7 cellular contexts compared by ENCODE assay signal in genomic region chrX:154486396-154487207, GRCh38. TPM values are rescaled to one million over a fixed set of nuclear protein-coding genes. Genes with fewer than 3 reads are reported as not detected.
DNase-seq lines count a peak whose midpoint lies in the region; ATAC-seq and TF ChIP-seq lines count a peak whose summit lies in the region.

Gene UBL4A (minus strand): TSS chrX:154486615. CDS start chrX:154486584, 31 bp downstream.

- H3K4me3 ChIP-seq in iPS-15b (ENCODE audit: low read depth, low read length): peak within 1 kb of the TSS; percentile 53
- peak within 1 kb of the TSS; percentile 47 for H3K4me3 ChIP-seq in skeletal muscle cell (ENCODE audit: low read depth, low read length)

- peak within 1 kb of the TSS; percentile 78 to 85 (median 79) for H3K4me3 Mint-ChIP-seq in brain

- ATAC-seq in GM18520 (IDR thresholded peaks at IDR 0.05; ENCODE audit: unreplicated experiment): peak; percentile 26
- ATAC-seq in GM21528 (IDR thresholded peaks at IDR 0.05; ENCODE audit: low FRiP score, unreplicated experiment): no peak

- H3K9ac ChIP-seq in iPS-15b (ENCODE audit: low read depth, low read length): no peak within 1 kb of the TSS

- H3K36me3 Mint-ChIP-seq in brain: peaks cover 6% of the 10 kb centered on the region

- DNase-seq in Kasumi-1 (lab: John Stamatoyannopoulos, UW): peak; percentile 24 to 26
- peak; percentile 47 for DNase-seq in T-helper 9 cell
- DNase-seq in skeletal muscle cell (ENCODE audit: low read depth): peak; percentile 4

- H3K4me1 ChIP-seq in iPS-15b (ENCODE audit: control insufficient read depth, insufficient read depth, low read length): peaks cover 4% of the 10 kb centered on the region

- H3K9me3 Mint-ChIP-seq in brain: peaks cover 0 to 46% (median 13%) of the 10 kb centered on the region in 5 experiments

- peak within 1 kb of the TSS in 3 of 5 experiments; percentile 70 to 83 (median 83) for H3K27ac Mint-ChIP-seq in brain

- peaks cover 7% of the 10 kb centered on the region for H3K27me3 Mint-ChIP-seq in brain

- H3K9me3 ChIP-seq in iPS-15b (ENCODE audit: control insufficient read depth, insufficient read depth, low read length): peaks cover 5% of the 10 kb centered on the region

- H3K27me3 ChIP-seq in iPS-15b (ENCODE audit: control insufficient read depth, insufficient read depth, low read length): peaks cover 4% of the 10 kb centered on the region

- TF ChIP-seq CTCF in brain (conservative IDR thresholded peaks at IDR 0.05): no peak

- H3K4me1 Mint-ChIP-seq in brain: peaks cover 26% of the 10 kb centered on the region

- peaks cover 13% of the 10 kb centered on the region for H3K36me3 ChIP-seq in iPS-15b (ENCODE audit: control insufficient read depth, insufficient read depth, low read length)

RNA-seq across cellular contexts. Expression of gene UBL4A, which starts in this region (rescaled TPM):
- polyA plus RNA-seq in brain (ENCODE audit: insufficient read depth, low read depth, low replicate concordance): 70.4 TPM
